5 cellular contexts compared by ENCODE assay signal in genomic region chr20:35457539-35457938, GRCh38. TPM values are rescaled to one million over a fixed set of nuclear protein-coding genes. Genes with fewer than 3 reads are reported as not detected.
"Had no signal": no experiment of that assay in that cellular context is flagged by ENCODE, and none has a peak within 500 bp of the region (broad histone marks: within the 10 kb centered on the region; RNA-seq: fewer than 3 reads in every experiment).

No MANE protein-coding gene starts in this region.

RNA-seq across cellular contexts. Expression of gene GDF5, which starts 19.5 kb away (rescaled TPM):
- total RNA-seq: gastrocnemius medialis, liver, lung microvascular endothelial cell, mononuclear cell had no signal
- polyA plus RNA-seq: liver; naive thymus-derived CD4-positive, alpha-beta T cell had no signal
